28 cellular contexts compared by ENCODE assay signal in the genomic region with DNA sequence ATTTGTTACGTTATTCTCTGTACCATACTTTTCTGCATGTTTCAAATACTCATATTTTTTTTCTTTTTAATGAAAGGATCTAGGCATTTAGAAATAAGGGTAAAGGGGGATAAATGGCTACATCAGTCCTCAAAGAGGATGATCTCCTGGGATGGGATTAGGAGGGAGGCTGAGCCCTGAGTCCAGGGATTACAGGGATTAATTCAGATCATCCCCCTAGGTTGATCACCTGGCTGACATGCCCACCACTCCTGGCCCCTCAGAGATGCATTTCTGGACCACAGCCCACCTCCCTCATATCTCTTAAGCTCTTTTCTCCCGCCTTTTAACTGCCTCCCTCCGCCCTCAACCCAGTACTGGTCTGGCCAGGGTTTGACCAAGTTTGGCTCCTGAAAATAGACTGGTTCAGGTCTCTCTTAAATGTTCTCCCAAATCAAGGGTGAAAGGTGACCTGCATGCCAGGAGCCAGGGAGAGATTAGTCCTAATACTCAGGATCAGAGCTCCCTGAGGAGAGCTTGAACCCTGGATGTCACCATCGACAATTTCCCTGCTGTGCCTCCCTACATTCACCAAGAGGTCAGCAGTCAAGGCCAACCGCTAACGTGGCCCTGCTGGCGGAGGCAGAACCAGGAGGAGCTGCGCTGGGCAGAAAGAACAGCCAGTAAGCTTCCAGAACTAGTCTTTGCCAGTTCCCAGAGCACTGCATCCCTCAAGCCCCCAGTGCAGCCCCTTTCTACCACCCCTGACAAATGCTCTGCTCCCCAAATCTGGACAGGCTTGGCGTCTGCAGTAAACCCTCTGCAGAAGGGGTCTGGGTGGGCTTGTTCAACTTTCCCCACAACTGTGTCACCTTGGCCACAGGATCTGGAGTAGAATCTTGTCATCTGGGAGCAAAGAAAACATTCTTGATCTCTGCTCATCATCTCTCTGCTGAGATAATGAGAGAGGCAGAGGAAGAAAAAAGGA. TPM values are rescaled to one million over a fixed set of nuclear protein-coding genes. Genes with fewer than 3 reads are reported as not detected.
DNase-seq lines count a peak whose midpoint lies in the region; ATAC-seq and TF ChIP-seq lines count a peak whose summit lies in the region.
"Had no signal": no experiment of that assay in that cellular context is flagged by ENCODE, and none has a peak within 500 bp of the region (broad histone marks: within the 10 kb centered on the region; RNA-seq: fewer than 3 reads in every experiment).

No MANE protein-coding gene starts in this region.

- no peak overlapping the region for H3K27ac Mint-ChIP-seq in T-helper 1 cell treated with Interleukin-12 subunit alpha and Interleukin-12 subunit beta and Interleukin-4 antibody, amounts not matched to agents 30 μg/mL and 1 μg/mL, for 36 hours
- H3K27ac Mint-ChIP-seq in T-cell (peak overlapping the region in 1 of 2 donors; percentile 79), memory B cell (peak overlapping the region; percentile 28)

- H3K27me3 Mint-ChIP-seq in T-helper 1 cell treated with Interleukin-12 subunit alpha and Interleukin-12 subunit beta and Interleukin-4 antibody, amounts not matched to agents 30 μg/mL and 1 μg/mL, for 36 hours (ENCODE audit: low read depth): peaks cover 53% of the 10 kb centered on the region
- no peaks in the 10 kb centered on the region for H3K27me3 Mint-ChIP-seq in T-cell
- no peaks in the 10 kb centered on the region for H3K27me3 Mint-ChIP-seq in memory B cell

- H3K36me3 Mint-ChIP-seq in T-helper 1 cell treated with Interleukin-12 subunit alpha and Interleukin-12 subunit beta and Interleukin-4 antibody, amounts not matched to agents 30 μg/mL and 1 μg/mL, for 36 hours (ENCODE audit: low read depth): no peaks in the 10 kb centered on the region
- H3K36me3 Mint-ChIP-seq in T-cell: no peaks in the 10 kb centered on the region
- H3K36me3 Mint-ChIP-seq in memory B cell: no peaks in the 10 kb centered on the region

- ATAC-seq in T-cell (replicated peaks in 1 of 4): no peak
- no peak for ATAC-seq in memory B cell (ENCODE audit: low read depth)
- ATAC-seq in GM19035 (IDR thresholded peaks at IDR 0.05; ENCODE audit: unreplicated experiment): no peak
- ATAC-seq: heart right ventricle, Panc1 had no signal

- H3K9me3 ChIP-seq in parathyroid adenoma (ENCODE audit: control insufficient read depth, low read length): no peaks in the 10 kb centered on the region
- H3K9me3 ChIP-seq: heart right ventricle, sigmoid colon, thyroid gland had no signal

- H3K4me2 ChIP-seq in parathyroid adenoma (ENCODE audit: low read length): no peak overlapping the region

- H3K36me3 ChIP-seq in parathyroid adenoma (ENCODE audit: control insufficient read depth, insufficient read depth, low read length): no peaks in the 10 kb centered on the region
- H3K36me3 ChIP-seq: heart right ventricle, sigmoid colon, thyroid gland had no signal

- no peak overlapping the region for H3K9ac ChIP-seq in parathyroid adenoma

- H2AFZ ChIP-seq in parathyroid adenoma: peak overlapping the region; percentile 95

- POLR2A ChIA-PET in T-cell (lab: Charles Lee): interaction anchor here in 1 of 2 donors (0.6 kb wide), 1 partner anchor 870 kb away, joined by 3 read pairs; no protein-coding TSS in a partner anchor

- peaks cover 3% of the 10 kb centered on the region for H3K4me1 Mint-ChIP-seq in T-helper 1 cell treated with Interleukin-12 subunit alpha and Interleukin-12 subunit beta and Interleukin-4 antibody, amounts not matched to agents 30 μg/mL and 1 μg/mL, for 36 hours (ENCODE audit: low read depth)
- H3K4me1 Mint-ChIP-seq in T-cell (peaks cover 13 to 21% (median 16%) of the 10 kb centered on the region in 3 donors), memory B cell (peaks cover 8% of the 10 kb centered on the region)

- no peak overlapping the region for H3K4me3 ChIP-seq in parathyroid adenoma (ENCODE audit: low read depth, low read length)
- H3K4me3 ChIP-seq: heart right ventricle, sigmoid colon, thyroid gland had no signal

- no peak overlapping the region for H3K27ac ChIP-seq in parathyroid adenoma
- H3K27ac ChIP-seq: 22Rv1, heart right ventricle, thyroid gland, VCaP had no signal

- CTCF ChIA-PET in T-cell (lab: Charles Lee): no interaction called here

- H3K79me2 ChIP-seq in parathyroid adenoma: no peaks in the 10 kb centered on the region

- TF ChIP-seq CTCF in parathyroid adenoma (IDR thresholded peaks at IDR 0.05): no peak

- DNase-seq in T-helper 1 cell (no peak), T-cell (no peak), memory B cell (ENCODE audit: low spot score in 2 of 2) (no peak), glomerular visceral epithelial cell (ENCODE audit: extremely low spot score) (no peak), UCSD-AML1 (lab: John Stamatoyannopoulos, UW; ENCODE audit: unreplicated experiment) (no peak)
- DNase-seq: amniotic stem cell; COR-L47; DMS79 treated with DMSO at 0.1 percent for 48 hours; effector CD8-positive, alpha-beta T cell; heart right ventricle; NCI-H1436 treated with DMSO at 0.1 percent for 48 hours; NCI-H2107; NK-92 treated with Interleukin-12 subunit alpha and Interleukin-12 subunit beta, amount 100 ng/mL, for 24 hours; posterior cingulate gyrus; sigmoid colon; stimulated activated naive CD4-positive, alpha-beta T cell treated with Interleukin-2 at 50 U/mL for 16 hours; thyroid gland had no signal

- peak overlapping the region; percentile 76 for H3K4me3 Mint-ChIP-seq in T-helper 1 cell treated with Interleukin-12 subunit alpha and Interleukin-12 subunit beta and Interleukin-4 antibody, amounts not matched to agents 30 μg/mL and 1 μg/mL, for 36 hours
- H3K4me3 Mint-ChIP-seq in T-cell (peak overlapping the region; percentile 80 to 90 (median 83)), memory B cell (peak overlapping the region; percentile 8)

- H3K9me3 Mint-ChIP-seq in T-helper 1 cell treated with Interleukin-12 subunit alpha and Interleukin-12 subunit beta and Interleukin-4 antibody, amounts not matched to agents 30 μg/mL and 1 μg/mL, for 36 hours: no peaks in the 10 kb centered on the region
- no peaks in the 10 kb centered on the region for H3K9me3 Mint-ChIP-seq in T-cell
- H3K9me3 Mint-ChIP-seq in memory B cell: peaks cover 2% of the 10 kb centered on the region

- H3K4me1 ChIP-seq in parathyroid adenoma: peaks cover 7% of the 10 kb centered on the region

- H3K27me3 ChIP-seq in parathyroid adenoma (ENCODE audit: control insufficient read depth, insufficient read depth, low read length): no peaks in the 10 kb centered on the region
- H3K27me3 ChIP-seq: sigmoid colon, thyroid gland had no signal

RNA-seq across cellular contexts. Expression of gene CCDC136, which starts 3.0 kb away (rescaled TPM):
- 10 to 100 TPM in 4 of 5 donors, 1 to 10 TPM in 1; 7.6 to 15.7 (median 14.6) TPM for total RNA-seq in T-cell

RNA-seq across cellular contexts. Expression of gene OPN1SW, which starts 13.1 kb away (rescaled TPM):
- total RNA-seq in T-cell: not detected
- total RNA-seq: bronchial epithelial cell, epithelial cell of proximal tubule, fibroblast of villous mesenchyme, heart right ventricle, lung microvascular endothelial cell, NCI-H460, sigmoid colon, thyroid gland had no signal

RNA-seq across cellular contexts. Expression of gene FLNC, which starts 41.5 kb away (rescaled TPM):
- total RNA-seq in T-cell: under 1 TPM; 0.05 to 0.93 (median 0.38) TPM

RNA-seq across cellular contexts. Expression of gene CALU, which starts 49.6 kb away (rescaled TPM):
- 10 to 100 TPM; 15.8 to 23.4 (median 16.7) TPM for total RNA-seq in T-cell

Comparison
In these comparisons a context has a peak if more than half of its experiments do, and no peak if none do; other contexts are left out.
1. H3K4me3 Mint-ChIP-seq: peak in every context shown above with its lines; median percentile 83 in T-cell; 76 in T-helper 1 cell treated with Interleukin-12 subunit alpha and Interleukin-12 subunit beta and Interleukin-4 antibody, amounts not matched to agents 30 μg/mL and 1 μg/mL, for 36 hours; 8 in memory B cell.